Comparison of ENCODE assay signal across 10 cellular contexts in genomic region chr1:222654849-222655248, GRCh38. TPM values are rescaled to one million over a fixed set of nuclear protein-coding genes. Genes with fewer than 3 reads are reported as not detected.
DNase-seq lines count a peak whose midpoint lies in the region; ATAC-seq, FAIRE-seq and TF ChIP-seq lines count a peak whose summit lies in the region.
"Had no signal": no experiment of that assay in that cellular context is flagged by ENCODE, and none has a peak within 500 bp of the region (broad histone marks: within the 10 kb centered on the region; RNA-seq: fewer than 3 reads in every experiment).

No MANE protein-coding gene starts in this region.

- 45 to 63% methylated on average over 5 of the region's 5 CpGs for WGBS in testis, 2 donors
- WGBS in prostate gland = 65% methylated on average over 5 of the region's 5 CpGs

- intact Hi-C loops in lower lobe of right lung (cut with DNase I) = no loop called here
- intact Hi-C loops in testis (cut with DNase I; ENCODE audit: low total_unique reads) = no loop called here
- intact Hi-C loops in prostate gland (cut with DNase I) = no loop called here

- H3K9me3 ChIP-seq in lower lobe of right lung (no peaks in the 10 kb centered on the region), testis (no peaks in the 10 kb centered on the region), prostate gland (no peaks in the 10 kb centered on the region)

- TF ChIP-seq POLR2A in NB4 (IDR thresholded peaks at IDR 0.05; ENCODE audit: extremely low read depth, insufficient read length) (no peak), testis (IDR thresholded peaks at IDR 0.05) (no peak), prostate gland (IDR thresholded peaks at IDR 0.05) (no peak), H54 (IDR thresholded peaks at IDR 0.05; ENCODE audit: low read depth, low read length) (no peak)

- H3K9me3 Mint-ChIP-seq in activated T-cell treated with anti-CD3 and anti-CD28 coated beads, Interleukin-2, amount 50 U/mL, for 72 hours = no peaks in the 10 kb centered on the region
- H3K9me3 Mint-ChIP-seq: neural crest cell had no signal

- H3K4me3 ChIP-seq in NB4 (ENCODE audit: low read depth, low read length) (peak overlapping the region; percentile 46), lower lobe of right lung (no peak overlapping the region), testis (no peak overlapping the region), prostate gland (no peak overlapping the region)

- H3K36me3 ChIP-seq in lower lobe of right lung (peaks cover 98% of the 10 kb centered on the region), testis (ENCODE audit: low read depth, missing control alignments) (no peaks in the 10 kb centered on the region), prostate gland (peaks cover 7% of the 10 kb centered on the region in 2 donors)

- peak overlapping the region; percentile 86 for H3K27ac Mint-ChIP-seq in activated T-cell treated with anti-CD3 and anti-CD28 coated beads, Interleukin-2, amount 50 U/mL, for 72 hours

- peak; percentile 91 for ATAC-seq in GM21786 (IDR thresholded peaks at IDR 0.05; ENCODE audit: unreplicated experiment)
- peak; percentile 79 to 80 for ATAC-seq in activated T-cell treated with anti-CD3 and anti-CD28 coated beads, Interleukin-2, amount 50 U/mL, for 72 hours (replicated peaks in 1 of 2)
- peak; percentile 90 for ATAC-seq in lower lobe of right lung

- peaks cover 61% of the 10 kb centered on the region for H3K4me1 Mint-ChIP-seq in activated T-cell treated with anti-CD3 and anti-CD28 coated beads, Interleukin-2, amount 50 U/mL, for 72 hours (ENCODE audit: low read depth)
- H3K4me1 Mint-ChIP-seq: neural crest cell had no signal

- H3K4me3 Mint-ChIP-seq in activated T-cell treated with anti-CD3 and anti-CD28 coated beads, Interleukin-2, amount 50 U/mL, for 72 hours = peak overlapping the region; percentile 50 to 64
- H3K4me3 Mint-ChIP-seq: neural crest cell had no signal

- H3K27ac ChIP-seq in lower lobe of right lung (peak overlapping the region; percentile 55), testis (peak overlapping the region in 1 of 2 donors; percentile 33), prostate gland (no peak overlapping the region)

- TF ChIP-seq CTCF in NB4 (IDR thresholded peaks at IDR 0.05; ENCODE audit: low read depth, low read length) (no peak), lower lobe of right lung (IDR thresholded peaks at IDR 0.05) (no peak), testis (IDR thresholded peaks at IDR 0.05) (no peak), prostate gland (IDR thresholded peaks at IDR 0.05) (no peak)

- peaks cover 15% of the 10 kb centered on the region for H3K4me1 ChIP-seq in lower lobe of right lung
- H3K4me1 ChIP-seq in testis = no peaks in the 10 kb centered on the region
- no peaks in the 10 kb centered on the region for H3K4me1 ChIP-seq in prostate gland (replicated peaks)

- no peak for FAIRE-seq in H54 (lab: Jason Lieb, UNC)

- H3K27me3 Mint-ChIP-seq in activated T-cell treated with anti-CD3 and anti-CD28 coated beads, Interleukin-2, amount 50 U/mL, for 72 hours (ENCODE audit: low read depth) = no peaks in the 10 kb centered on the region

- H3K27me3 ChIP-seq in lower lobe of right lung (ENCODE audit: low read depth) = no peaks in the 10 kb centered on the region
- no peaks in the 10 kb centered on the region for H3K27me3 ChIP-seq in testis
- H3K27me3 ChIP-seq in prostate gland (replicated peaks; ENCODE audit: insufficient read depth) = no peaks in the 10 kb centered on the region

- DNase-seq in GM04504 (ENCODE audit: low read depth) (peak; percentile 30), NB4 (ENCODE audit: low read depth) (peak; percentile 93), lower lobe of right lung (peak; percentile 61), testis (peak; percentile 65), prostate gland (ENCODE audit: low spot score) (no peak), H54 (ENCODE audit: insufficient read length, low spot score) (no peak)
- DNase-seq in activated T-cell treated with anti-CD3 and anti-CD28 coated beads, Interleukin-2, amount 50 U/mL, for 72 hours = peak; percentile 64 to 78
- DNase-seq: IMR-90 had no signal

- peaks cover 32 to 60% of the 10 kb centered on the region in 2 donors for H3K36me3 Mint-ChIP-seq in activated T-cell treated with anti-CD3 and anti-CD28 coated beads, Interleukin-2, amount 50 U/mL, for 72 hours (ENCODE audit: insufficient read depth in 2 of 2)

RNA-seq across cellular contexts. Expression of gene MIA3, which starts 37.0 kb away (rescaled TPM):
- total RNA-seq in activated T-cell treated with anti-CD3 and anti-CD28 coated beads, Interleukin-2, amount 50 U/mL, for 72 hours = 10 to 100 TPM; 52.2 to 61.5 TPM
- total RNA-seq in lower lobe of right lung (66.0 TPM), testis (10 to 100 TPM; 91.4 to 92.1 TPM), prostate gland (10 to 100 TPM; 64.3 to 74.9 TPM)
- polyA plus RNA-seq in testis (ENCODE audit: insufficient read depth, low read depth, low replicate concordance) = 77.8 TPM

RNA-seq across cellular contexts. Expression of gene AIDA, which starts 57.4 kb away (rescaled TPM):
- 10 to 100 TPM; 49.5 to 57.1 TPM for total RNA-seq in activated T-cell treated with anti-CD3 and anti-CD28 coated beads, Interleukin-2, amount 50 U/mL, for 72 hours
- total RNA-seq in lower lobe of right lung (92.5 TPM), testis (10 to 100 TPM; 66.8 to 73.1 TPM), prostate gland (10 to 100 TPM; 36.7 to 61.4 TPM)
- 83.5 TPM for polyA plus RNA-seq in testis (ENCODE audit: insufficient read depth, low read depth, low replicate concordance)

RNA-seq across cellular contexts. Expression of gene BROX, which starts 57.5 kb away (rescaled TPM):
- 10 to 100 TPM; 42.8 to 45.4 TPM for total RNA-seq in activated T-cell treated with anti-CD3 and anti-CD28 coated beads, Interleukin-2, amount 50 U/mL, for 72 hours
- total RNA-seq in lower lobe of right lung = 50.2 TPM
- 10 to 100 TPM; 37.3 to 41.3 TPM for total RNA-seq in testis
- polyA plus RNA-seq in testis (ENCODE audit: insufficient read depth, low read depth, low replicate concordance) = 20.8 TPM
- 10 to 100 TPM; 39.8 to 41.8 TPM for total RNA-seq in prostate gland

Comparison
In these comparisons a context has a peak if more than half of its experiments do, and no peak if none do; other contexts are left out.
1. DNase-seq: peak in GM04504 (single experiment), NB4 (single experiment), activated T-cell treated with anti-CD3 and anti-CD28 coated beads, Interleukin-2, amount 50 U/mL, for 72 hours (2 of 2), lower lobe of right lung (single experiment) and testis (single experiment); none in prostate gland (single experiment) and H54 (single experiment).
2. Peak in every context shown above with its lines, with median percentiles within 50 percentile points of each other: ATAC-seq.